Comparison of ENCODE assay signal across 1 cellular context in genomic region chr17:81550830-81551457, GRCh38.
TF ChIP-seq lines count a peak whose summit lies in the region.

No MANE protein-coding gene starts in this region.

TF ChIP-seq in HepG2, 621 proteins besides CTCF, POLR2A, EP300 and RAD21 (continues in another document):
- TF ChIP-seq CBX5 (CRISPR knock-in tag; IDR thresholded peaks at IDR 0.05; ENCODE audit: borderline replicate concordance) (no peak), TP53 (CRISPR knock-in tag; conservative IDR thresholded peaks at IDR 0.05) (no peak), DNMT3B (CRISPR knock-in tag; conservative IDR thresholded peaks at IDR 0.05) (no peak), NR2F6 (IDR thresholded peaks at IDR 0.05) (no peak), NR2F6 (CRISPR knock-in tag; IDR thresholded peaks at IDR 0.05) (no peak), NCOA1 (CRISPR knock-in tag; IDR thresholded peaks at IDR 0.05) (no peak), HMGXB3 (CRISPR knock-in tag; IDR thresholded peaks at IDR 0.05; ENCODE audit: borderline replicate concordance) (no peak), POLR2G (IDR thresholded peaks at IDR 0.05; ENCODE audit: low read depth, low read length) (no peak), ARID2 (CRISPR knock-in tag; IDR thresholded peaks at IDR 0.05; ENCODE audit: borderline replicate concordance) (no peak), ZNF556 (CRISPR knock-in tag; IDR thresholded peaks at IDR 0.05; ENCODE audit: borderline replicate concordance) (0 out of 2 replicates have a peak, but pooled peaks have one; percentile 18), IRF2 (CRISPR knock-in tag; IDR thresholded peaks at IDR 0.05) (no peak), ZZZ3 (CRISPR knock-in tag; IDR thresholded peaks at IDR 0.05; ENCODE audit: borderline replicate concordance) (0 out of 2 replicates have a peak, but pooled peaks have one; percentile 55), ZNF598 (CRISPR knock-in tag; IDR thresholded peaks at IDR 0.05; ENCODE audit: borderline replicate concordance) (no peak), BCL6 (CRISPR knock-in tag; IDR thresholded peaks at IDR 0.05) (no peak), ZSCAN29 (CRISPR knock-in tag; conservative IDR thresholded peaks at IDR 0.05) (no peak), ZNF572 (CRISPR knock-in tag; IDR thresholded peaks at IDR 0.05) (peak; percentile 29; the same call in 1 of the 2 replicates), THAP11 (CRISPR knock-in tag; IDR thresholded peaks at IDR 0.05) (no peak), HNF1A (IDR thresholded peaks at IDR 0.05; ENCODE audit: low read depth) (no peak), HNF1A (CRISPR knock-in tag; IDR thresholded peaks at IDR 0.05; ENCODE audit: borderline replicate concordance) (peak; percentile 44; the same call in 1 of the 2 replicates), TEAD2 (CRISPR knock-in tag; IDR thresholded peaks at IDR 0.05) (no peak), KDM4B (CRISPR knock-in tag; IDR thresholded peaks at IDR 0.05) (no peak), SKIL (CRISPR knock-in tag; IDR thresholded peaks at IDR 0.05; ENCODE audit: borderline replicate concordance) (no peak), ZNF768 (CRISPR knock-in tag; IDR thresholded peaks at IDR 0.05) (no peak), CHD2 (IDR thresholded peaks at IDR 0.05; ENCODE audit: low read depth, low read length) (no peak), SRSF1 (optimal IDR thresholded peaks at IDR 0.05; ENCODE audit: low read depth, low read length) (no peak), GTF3A (CRISPR knock-in tag; conservative IDR thresholded peaks at IDR 0.05) (peak; percentile 68; the same call in 1 of the 2 replicates), CENPBD1 (CRISPR knock-in tag; IDR thresholded peaks at IDR 0.05; ENCODE audit: borderline replicate concordance, low read depth) (no peak), ZNF317 (CRISPR knock-in tag; IDR thresholded peaks at IDR 0.05) (0 out of 2 replicates have a peak, but pooled peaks have one; percentile 9), ZIK1 (CRISPR knock-in tag; IDR thresholded peaks at IDR 0.05; ENCODE audit: borderline replicate concordance, low read depth) (no peak), SRY (CRISPR knock-in tag; IDR thresholded peaks at IDR 0.05) (no peak), BHLHE40 (IDR thresholded peaks at IDR 0.05; ENCODE audit: low read length) (no peak), ZNF891 (CRISPR knock-in tag; IDR thresholded peaks at IDR 0.05) (peak; percentile 45; the same call in 1 of the 2 replicates), FOXO4 (CRISPR knock-in tag; conservative IDR thresholded peaks at IDR 0.05) (no peak), ELF1 (CRISPR knock-in tag; IDR thresholded peaks at IDR 0.05) (no peak), KLF15 (CRISPR knock-in tag; IDR thresholded peaks at IDR 0.05; ENCODE audit: borderline replicate concordance) (no peak), ZNF678 (CRISPR knock-in tag; IDR thresholded peaks at IDR 0.05) (0 out of 2 replicates have a peak, but pooled peaks have one; percentile 64), HIVEP1 (CRISPR knock-in tag; IDR thresholded peaks at IDR 0.05) (0 out of 2 replicates have a peak, but pooled peaks have one; percentile 8), CBX1 (IDR thresholded peaks at IDR 0.05; ENCODE audit: low read depth) (peak; percentile 10), ZNF564 (CRISPR knock-in tag; IDR thresholded peaks at IDR 0.05) (no peak), ZNF468 (CRISPR knock-in tag; IDR thresholded peaks at IDR 0.05) (no peak), U2AF2 (IDR thresholded peaks at IDR 0.05; ENCODE audit: low read depth, low read length) (no peak), CSRNP2 (CRISPR knock-in tag; conservative IDR thresholded peaks at IDR 0.05; ENCODE audit: low read depth) (no peak), ZBTB7A (CRISPR knock-in tag; IDR thresholded peaks at IDR 0.05) (no peak), PCBP2 (optimal IDR thresholded peaks at IDR 0.05; ENCODE audit: low read depth, low read length, poor library complexity, severe bottlenecking) (no peak), ZC3H13 (CRISPR knock-in tag; IDR thresholded peaks at IDR 0.05) (no peak), ZNF225 (CRISPR knock-in tag; IDR thresholded peaks at IDR 0.05) (no peak), UBTF (CRISPR knock-in tag; IDR thresholded peaks at IDR 0.05) (no peak), MEIS1 (CRISPR knock-in tag; IDR thresholded peaks at IDR 0.05; ENCODE audit: borderline replicate concordance) (0 out of 2 replicates have a peak, but pooled peaks have one; percentile 60), PAX8 (CRISPR knock-in tag; IDR thresholded peaks at IDR 0.05; ENCODE audit: borderline replicate concordance) (0 out of 2 replicates have a peak, but pooled peaks have one; percentile 33), ATAD3A (CRISPR knock-in tag; IDR thresholded peaks at IDR 0.05) (no peak), NONO (IDR thresholded peaks at IDR 0.05) (no peak), NONO (CRISPR knock-in tag; conservative IDR thresholded peaks at IDR 0.05) (0 out of 2 replicates have a peak, but pooled peaks have one; percentile 46), FLYWCH1 (CRISPR knock-in tag; IDR thresholded peaks at IDR 0.05) (no peak), RELA (CRISPR knock-in tag; IDR thresholded peaks at IDR 0.05) (no peak), THRA (CRISPR knock-in tag; IDR thresholded peaks at IDR 0.05; ENCODE audit: borderline replicate concordance) (no peak), NCOA5 (CRISPR knock-in tag; IDR thresholded peaks at IDR 0.05) (no peak)
